In the genomic region with DNA sequence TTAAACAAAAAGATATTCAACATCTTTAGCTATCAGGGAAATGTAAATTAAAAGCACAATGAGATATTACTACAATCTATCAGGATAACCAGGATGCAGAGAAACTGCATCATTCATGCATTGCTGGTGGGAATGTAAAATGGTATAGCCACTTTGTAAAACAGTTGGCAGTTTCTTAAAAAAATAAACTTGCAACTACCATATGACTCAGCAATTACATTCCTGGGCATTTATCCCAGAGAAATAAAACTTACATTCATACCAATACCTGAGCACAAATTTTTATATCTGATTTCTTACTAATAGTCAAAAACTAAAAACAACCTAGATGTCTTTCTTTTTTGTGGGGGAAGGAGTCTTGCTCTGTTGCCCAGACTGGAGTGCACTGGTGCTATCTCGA, we compare ENCODE assay signal across 14 cellular contexts.
DNase-seq lines count a peak whose midpoint lies in the region; ATAC-seq, FAIRE-seq and TF ChIP-seq lines count a peak whose summit lies in the region.
"Had no signal": no experiment of that assay in that cellular context is flagged by ENCODE, and none has a peak within 500 bp of the region (broad histone marks: within the 10 kb centered on the region; RNA-seq: fewer than 3 reads in every experiment).

No MANE protein-coding gene starts in this region.

- intact Hi-C loops in activated T-helper 2 cell treated with anti-CD3 and anti-CD28 coated beads, Interferon-gamma antibody, Interleukin-2, Interleukin-4, amounts not matched to agents 10 μg/mL and 5 μg/mL and 100 μg/mL, durations not matched to agents 14 hours and 24 hours and 36 hours (cut with micrococcal nuclease): no loop called here

- peaks cover 73% of the 10 kb centered on the region for H3K4me1 Mint-ChIP-seq in activated T-helper 2 cell treated with anti-CD3 and anti-CD28 coated beads, Interferon-gamma antibody, Interleukin-2, Interleukin-4, amounts not matched to agents 10 μg/mL and 5 μg/mL and 100 μg/mL, durations not matched to agents 14 hours and 24 hours and 36 hours (ENCODE audit: low read depth)

- TF ChIP-seq CTCF in C4-2B (conservative IDR thresholded peaks at IDR 0.05): no peak

- peaks cover 58% of the 10 kb centered on the region for H3K36me3 Mint-ChIP-seq in activated T-helper 2 cell treated with anti-CD3 and anti-CD28 coated beads, Interferon-gamma antibody, Interleukin-2, Interleukin-4, amounts not matched to agents 10 μg/mL and 5 μg/mL and 100 μg/mL, durations not matched to agents 14 hours and 24 hours and 36 hours (ENCODE audit: low read depth)

- no peaks in the 10 kb centered on the region for H3K27me3 Mint-ChIP-seq in activated T-helper 2 cell treated with anti-CD3 and anti-CD28 coated beads, Interferon-gamma antibody, Interleukin-2, Interleukin-4, amounts not matched to agents 10 μg/mL and 5 μg/mL and 100 μg/mL, durations not matched to agents 14 hours and 24 hours and 36 hours (ENCODE audit: low read depth)

- DNase-seq in H54 (ENCODE audit: insufficient read length, low spot score) (no peak), iris pigment epithelial cell (ENCODE audit: low read depth) (peak; percentile 66), NCI-H526 treated with DMSO at 0.1 percent for 48 hours (lab: John Stamatoyannopoulos, UW) (no peak)
- DNase-seq in activated T-helper 2 cell treated with anti-CD3 and anti-CD28 coated beads, Interferon-gamma antibody, Interleukin-2, Interleukin-4, amounts not matched to agents 10 μg/mL and 5 μg/mL and 100 μg/mL, durations not matched to agents 14 hours and 24 hours and 36 hours (ENCODE audit: low spot score): no peak
- DNase-seq: NCI-H446 treated with DMSO at 0.1 percent for 48 hours, Peyer's patch, T1000 had no signal

- FAIRE-seq in H54 (lab: Jason Lieb, UNC): peak; percentile 33
- FAIRE-seq: GM12892, GM19239, HTR-8/SVneo had no signal

- peak overlapping the region; percentile 90 for H3K27ac Mint-ChIP-seq in activated T-helper 2 cell treated with anti-CD3 and anti-CD28 coated beads, Interferon-gamma antibody, Interleukin-2, Interleukin-4, amounts not matched to agents 10 μg/mL and 5 μg/mL and 100 μg/mL, durations not matched to agents 14 hours and 24 hours and 36 hours

- peaks cover 38% of the 10 kb centered on the region for H3K9me3 Mint-ChIP-seq in activated T-helper 2 cell treated with anti-CD3 and anti-CD28 coated beads, Interferon-gamma antibody, Interleukin-2, Interleukin-4, amounts not matched to agents 10 μg/mL and 5 μg/mL and 100 μg/mL, durations not matched to agents 14 hours and 24 hours and 36 hours

- TF ChIP-seq POLR2A in H54 (IDR thresholded peaks at IDR 0.05; ENCODE audit: low read depth, low read length): no peak

- ATAC-seq in GM18870 (IDR thresholded peaks at IDR 0.05; ENCODE audit: unreplicated experiment): no peak
- ATAC-seq in HG02759 (IDR thresholded peaks at IDR 0.05; ENCODE audit: unreplicated experiment): no peak

- no peak overlapping the region for H3K4me3 Mint-ChIP-seq in activated T-helper 2 cell treated with anti-CD3 and anti-CD28 coated beads, Interferon-gamma antibody, Interleukin-2, Interleukin-4, amounts not matched to agents 10 μg/mL and 5 μg/mL and 100 μg/mL, durations not matched to agents 14 hours and 24 hours and 36 hours (ENCODE audit: low read depth)

- peak overlapping the region; percentile 29; the same call in 1 of the 2 replicates for H3K27ac ChIP-seq in C4-2B
- H3K27ac ChIP-seq: Peyer's patch, thoracic aorta had no signal
